2 cellular contexts compared by ENCODE assay signal in genomic region chr11:58318532-58318931, GRCh38.
TF ChIP-seq lines count a peak whose summit lies in the region.

No MANE protein-coding gene starts in this region.

TF ChIP-seq in IMR-90, 13 proteins besides CTCF, POLR2A, EP300 and RAD21:
- TF ChIP-seq MAZ (IDR thresholded peaks at IDR 0.05; ENCODE audit: borderline replicate concordance, low read depth, low read length) = no peak
- no peak for TF ChIP-seq RFX5 (IDR thresholded peaks at IDR 0.05; ENCODE audit: low read depth, low read length)
- TF ChIP-seq NFE2L2 (IDR thresholded peaks at IDR 0.05; ENCODE audit: low read depth, low read length) = no peak
- no peak for TF ChIP-seq USF2 (IDR thresholded peaks at IDR 0.05; ENCODE audit: low read depth, low read length)
- TF ChIP-seq CEBPB (IDR thresholded peaks at IDR 0.05; ENCODE audit: low read depth, low read length) = peak; percentile 69
- peak; percentile 54; the same call in 1 of the 2 replicates for TF ChIP-seq BHLHE40 (IDR thresholded peaks at IDR 0.05; ENCODE audit: low read depth, low read length)
- peak; percentile 27; the same call in 1 of the 2 replicates for TF ChIP-seq MAFK (IDR thresholded peaks at IDR 0.05; ENCODE audit: low read depth, low read length)
- no peak for TF ChIP-seq CHD1 (IDR thresholded peaks at IDR 0.05; ENCODE audit: low read depth, low read length)
- no peak for TF ChIP-seq FOS (IDR thresholded peaks at IDR 0.05; ENCODE audit: low read depth, low read length)
- TF ChIP-seq RCOR1 (IDR thresholded peaks at IDR 0.05; ENCODE audit: insufficient replicate concordance, low read length) = no peak

TF ChIP-seq in endothelial cell of umbilical vein, 7 proteins besides CTCF, POLR2A, EP300 and RAD21:
- TF ChIP-seq POLR2AphosphoS5 (IDR thresholded peaks at IDR 0.05; ENCODE audit: insufficient read depth, low read depth, low read length) (no peak), MAX (IDR thresholded peaks at IDR 0.05; ENCODE audit: insufficient read depth, insufficient read length) (no peak), EZH2 (IDR thresholded peaks at IDR 0.05; ENCODE audit: borderline replicate concordance, low read depth, low read length, severe bottlenecking) (no peak), MYC (IDR thresholded peaks at IDR 0.05; ENCODE audit: low read depth, low read length) (no peak), JUN (IDR thresholded peaks at IDR 0.05; ENCODE audit: borderline replicate concordance, insufficient read depth, insufficient read length, low read depth) (no peak)
